Comparison of ENCODE assay signal across 1 cellular context in genomic region chr3:190040145-190040544, GRCh38.
TF ChIP-seq lines count a peak whose summit lies in the region.

No MANE protein-coding gene starts in this region.

TF ChIP-seq in H1, 55 proteins besides CTCF, POLR2A, EP300 and RAD21 (continued from another document):
- TF ChIP-seq MAX (IDR thresholded peaks at IDR 0.05): no peak
- TF ChIP-seq GTF2F1 (IDR thresholded peaks at IDR 0.05; ENCODE audit: borderline replicate concordance, low read depth, low read length): no peak
- no peak for TF ChIP-seq TEAD4 (IDR thresholded peaks at IDR 0.05; ENCODE audit: low read depth, low read length)
- TF ChIP-seq SP2 (IDR thresholded peaks at IDR 0.05; ENCODE audit: low read length): no peak
